ENCODE assay signal across 9 cellular contexts in genomic region chr12:45329702-45330101, GRCh38.
"Had no signal": no experiment of that assay in that cellular context is flagged by ENCODE, and none has a peak within 500 bp of the region (broad histone marks: within the 10 kb centered on the region; RNA-seq: fewer than 3 reads in every experiment).

No MANE protein-coding gene starts in this region.

- H3K4me2 ChIP-seq: KMS-11 had no signal

- DNase-seq: GOT3, H7, HFFc6, Karpas-422, KBM-7 had no signal

- H3K27ac ChIP-seq: KMS-11 had no signal

- H3K9ac ChIP-seq: KMS-11 had no signal

- H3K36me3 ChIP-seq: HAP-1 had no signal

- H3K4me1 ChIP-seq: HAP-1 had no signal

- FAIRE-seq: HTR-8/SVneo had no signal

- ATAC-seq: HCT116 had no signal

- H3K9me3 Mint-ChIP-seq: HFFc6 had no signal

- H3K4me3 Mint-ChIP-seq: HFFc6 had no signal

- H3K4me3 ChIP-seq: HAP-1 had no signal

- H3K27ac Mint-ChIP-seq: HFFc6 had no signal

- H3K9me3 ChIP-seq: HAP-1 had no signal
